In the genomic region with DNA sequence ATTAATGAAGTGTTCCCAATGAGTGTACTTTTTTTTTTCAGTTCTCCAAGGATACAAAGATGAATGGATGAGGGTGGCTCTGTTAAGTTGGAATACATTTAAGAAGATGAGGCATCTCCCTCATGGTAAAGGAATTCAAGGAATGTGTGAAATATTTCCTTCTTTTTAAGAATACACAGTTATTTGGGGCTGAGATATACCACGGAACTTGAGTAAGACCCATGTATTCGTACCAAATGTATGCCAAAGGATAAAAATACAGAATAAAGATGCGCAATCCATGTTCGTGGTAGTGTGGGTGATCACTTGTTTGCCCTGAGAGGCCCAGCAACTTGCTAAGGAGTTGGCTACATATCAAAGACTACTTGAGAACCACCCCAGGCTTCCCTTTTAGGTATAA, we compare ENCODE assay signal across 20 cellular contexts.
DNase-seq lines count a peak whose midpoint lies in the region; ATAC-seq and TF ChIP-seq lines count a peak whose summit lies in the region.
"Had no signal": no experiment of that assay in that cellular context is flagged by ENCODE, and none has a peak within 500 bp of the region (broad histone marks: within the 10 kb centered on the region; RNA-seq: fewer than 3 reads in every experiment).

No MANE protein-coding gene starts in this region.

- CTCF ChIA-PET in A673 (lab: Charles Lee): no interaction called here

- POLR2A ChIA-PET in A673 (lab: Charles Lee; ENCODE audit: low non-redundant PET): no interaction called here

- ATAC-seq in foreskin keratinocyte: no peak
- ATAC-seq in HG03025 (IDR thresholded peaks at IDR 0.05; ENCODE audit: low FRiP score, unreplicated experiment): no peak
- no peak for ATAC-seq in GM19035 (IDR thresholded peaks at IDR 0.05; ENCODE audit: unreplicated experiment)
- no peak for ATAC-seq in sciatic nerve
- ATAC-seq: GM12878; K562; stimulated activated naive CD8-positive, alpha-beta T cell treated with anti-CD3 and anti-CD28 coated beads, Interleukin-15, Interleukin-2, amounts not matched to agents 100 U/mL and 50 U/mL, for 24 hours had no signal

- H3K27me3 ChIP-seq in A673 (replicated peaks; ENCODE audit: insufficient read depth, low read depth, low read length, poor library complexity): peaks cover 34% of the 10 kb centered on the region
- no peaks in the 10 kb centered on the region for H3K27me3 ChIP-seq in foreskin keratinocyte
- H3K27me3 ChIP-seq: hepatocyte had no signal

- peak overlapping the region; percentile 44 for H3K27ac Mint-ChIP-seq in HFFc6
- H3K27ac Mint-ChIP-seq: activated naive CD4-positive, alpha-beta T cell treated with anti-CD3 and anti-CD28 coated beads for 36 hours had no signal

- TF ChIP-seq CTCF in A673 (conservative IDR thresholded peaks at IDR 0.05; ENCODE audit: low read depth, low read length) (no peak), HFFc6 (IDR thresholded peaks at IDR 0.05) (no peak), foreskin keratinocyte (conservative IDR thresholded peaks at IDR 0.05) (no peak)

- H3K4me3 ChIP-seq in A673 (ENCODE audit: low read depth, low read length, poor library complexity, severe bottlenecking): no peak overlapping the region
- H3K4me3 ChIP-seq: GM12878, hepatocyte, K562 had no signal

- BruUV-seq in A673 (replicated peaks; lab: Mats Ljungman, UMichigan): no TSS peak

- no peaks in the 10 kb centered on the region for H3K36me3 ChIP-seq in A673 (ENCODE audit: insufficient read depth, low read length, poor library complexity, severe bottlenecking)

- H3K4me1 ChIP-seq in A673 (ENCODE audit: insufficient read depth, low read length, poor library complexity, severe bottlenecking) (no peaks in the 10 kb centered on the region), foreskin keratinocyte (no peaks in the 10 kb centered on the region)

- peaks cover 9% of the 10 kb centered on the region for H3K9me3 ChIP-seq in A673 (ENCODE audit: low read depth, low read length, poor library complexity, severe bottlenecking)

- H3K36me3 Mint-ChIP-seq in HFFc6 (ENCODE audit: low read depth): peaks cover 32% of the 10 kb centered on the region

- H3K27me3 Mint-ChIP-seq in HFFc6 (ENCODE audit: insufficient read depth): peaks cover 2% of the 10 kb centered on the region; the same call in 1 of the 2 replicates

- H3K4me3 Mint-ChIP-seq in HFFc6: peak overlapping the region; percentile 18; the same call in 1 of the 2 replicates
- H3K4me3 Mint-ChIP-seq: activated naive CD4-positive, alpha-beta T cell treated with anti-CD3 and anti-CD28 coated beads for 36 hours had no signal

- H3K27ac ChIP-seq in A673 (ENCODE audit: low read depth, low read length, poor library complexity, severe bottlenecking) (no peak overlapping the region), foreskin keratinocyte (no peak overlapping the region)
- H3K27ac ChIP-seq: epithelial cell of prostate, hepatocyte had no signal

- intact Hi-C loops in A673 (cut with micrococcal nuclease; ENCODE audit: unreplicated experiment) (no loop called here), sciatic nerve (cut with DNase I) (no loop called here)

- DNase-seq in A673 (ENCODE audit: low spot score): peak; percentile 6
- DNase-seq in HFFc6: peak; percentile 39
- peak; percentile 52 for DNase-seq in amniotic epithelial cell (ENCODE audit: low read depth)
- peak; percentile 39 to 59 for DNase-seq in foreskin keratinocyte
- no peak for DNase-seq in DMS53 (lab: John Stamatoyannopoulos, UW)
- DNase-seq in sciatic nerve (ENCODE audit: low spot score): no peak
- DNase-seq: activated CD4-positive, alpha-beta T cell treated with anti-CD3 and anti-CD28 coated beads for 48 hours; activated naive CD4-positive, alpha-beta T cell treated with anti-CD3 and anti-CD28 coated beads for 36 hours; dermis blood vessel endothelial cell; midbrain; NCI-H1092 treated with DMSO at 0.1 percent for 48 hours; NCI-H82; stimulated activated naive CD8-positive, alpha-beta T cell treated with anti-CD3 and anti-CD28 coated beads, Interleukin-15, Interleukin-2, amounts not matched to agents 100 U/mL and 50 U/mL, for 24 hours; trophoblast cell had no signal

- H3K9me3 Mint-ChIP-seq in HFFc6: peaks cover 23% of the 10 kb centered on the region

- peaks cover 50% of the 10 kb centered on the region for H3K4me1 Mint-ChIP-seq in HFFc6 (ENCODE audit: low read depth)

Comparison
In these comparisons a context has a peak if more than half of its experiments do, and no peak if none do; other contexts are left out.
1. DNase-seq: peak in A673 (single experiment), HFFc6 (single experiment), amniotic epithelial cell (single experiment) and foreskin keratinocyte (2 of 2); none in DMS53 (single experiment) and sciatic nerve (single experiment).